Comparison of ENCODE assay signal across 8 cellular contexts in the genomic region with DNA sequence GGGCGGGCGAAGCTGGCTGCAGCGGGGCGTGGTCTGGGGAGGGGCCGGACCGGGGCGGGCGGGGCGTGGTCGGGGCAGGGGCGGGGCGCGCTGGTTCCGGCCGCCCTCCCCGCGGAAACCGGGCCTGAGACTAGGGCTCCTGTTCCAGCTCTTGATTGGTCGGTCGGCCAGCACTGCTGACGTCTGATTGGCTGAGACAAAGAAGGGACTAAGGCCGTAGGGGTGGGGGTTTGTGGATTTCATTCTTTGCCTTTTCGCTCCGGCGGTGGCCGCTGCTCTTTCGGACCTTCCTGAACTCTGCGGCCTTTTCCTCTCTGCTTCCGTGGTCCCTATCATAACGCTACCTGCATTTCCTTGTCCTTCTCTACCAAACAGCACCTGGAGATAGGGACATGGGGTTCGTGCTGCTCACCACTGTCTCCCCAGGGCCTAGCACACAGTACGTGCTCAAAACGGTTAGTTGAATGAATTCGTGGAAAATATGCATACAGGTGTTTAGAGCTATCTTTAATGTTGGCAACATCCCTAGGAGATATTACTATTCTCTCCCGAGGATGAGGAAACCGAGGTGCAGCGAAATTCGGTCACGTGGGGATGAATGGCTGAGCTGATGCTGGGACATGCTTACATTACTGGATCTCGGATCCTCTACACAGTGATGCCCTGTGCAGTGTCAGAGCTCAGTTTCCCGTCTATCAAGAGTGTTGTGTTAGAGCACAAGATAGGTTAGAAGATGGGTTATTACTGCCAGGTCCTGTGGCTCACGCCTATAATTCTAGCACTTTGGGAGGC.
DNase-seq lines count a peak whose midpoint lies in the region; ATAC-seq and TF ChIP-seq lines count a peak whose summit lies in the region.

No MANE protein-coding gene starts in this region.

- 7 to 13% (median 8%) methylated on average over 17 to 42 of the region's 42 CpGs for WGBS in adrenal gland, 4 donors
- 0 to 6% methylated on average over 7 to 24 of the region's 42 CpGs for WGBS in transverse colon (ENCODE audit: low coverage in 1 of 2), 2 donors

- in situ Hi-C loops in transverse colon (cut with MboI; ENCODE audit: low pct_ligation_motif_present in 1 of 4, low pct_unique_long_range_greater_than_20kb in 1 of 4, low sequenced_read_pairs in 3 of 4): no loop called here

- H3K4me3 ChIP-seq in adrenal gland (peak overlapping the region in 2 of 4 donors; percentile 31 to 79), transverse colon (peak overlapping the region; percentile 7 to 64 (median 50))

- H3K27me3 ChIP-seq in adrenal gland (no peaks in the 10 kb centered on the region), transverse colon (peaks cover 17% of the 10 kb centered on the region)

- H3K36me3 ChIP-seq in adrenal gland (replicated peaks in 1 of 2): no peaks in the 10 kb centered on the region
- H3K36me3 ChIP-seq in transverse colon: no peaks in the 10 kb centered on the region

- ATAC-seq in HG02610 (IDR thresholded peaks at IDR 0.05; ENCODE audit: unreplicated experiment) (peak; percentile 96), left cardiac atrium (peak; percentile 97)

- no peaks in the 10 kb centered on the region for H3K9me3 ChIP-seq in adrenal gland (replicated peaks in 1 of 3)
- H3K9me3 ChIP-seq in transverse colon: no peaks in the 10 kb centered on the region

- DNase-seq in NCI-H1092 treated with DMSO at 0.1 percent for 48 hours (lab: John Stamatoyannopoulos, UW) (peak; percentile 95), SW480 (ENCODE audit: low spot score) (peak; percentile 90), adrenal gland (peak; percentile 92 to 97 (median 95)), left cardiac atrium (peak; percentile 94), pons (ENCODE audit: low spot score) (peak; percentile 97), transverse colon (peak; percentile 93)

- TF ChIP-seq POLR2A in GM10847 (IDR thresholded peaks at IDR 0.05; ENCODE audit: extremely low read depth, insufficient read length) (peak; percentile 25), adrenal gland (IDR thresholded peaks at IDR 0.05) (peak in 1 of 2 donors; percentile 36), transverse colon (IDR thresholded peaks at IDR 0.05) (no peak)

- H3K27ac ChIP-seq in adrenal gland (peak overlapping the region in 2 of 5 donors; percentile 40 to 41), transverse colon (peak overlapping the region; percentile 44 to 79 (median 63))

- TF ChIP-seq CTCF in adrenal gland (IDR thresholded peaks at IDR 0.05) (no peak), transverse colon (IDR thresholded peaks at IDR 0.05) (no peak)

- H3K4me1 ChIP-seq in adrenal gland (replicated peaks in 1 of 2) (peaks cover 11 to 28% of the 10 kb centered on the region in 2 donors), transverse colon (peaks cover 7 to 42% (median 27%) of the 10 kb centered on the region in 4 donors)

- no peak for TF ChIP-seq EP300 in transverse colon (IDR thresholded peaks at IDR 0.05; ENCODE audit: low read depth)

- intact Hi-C loops in adrenal gland (cut with DNase I) (no loop called here), left cardiac atrium (cut with DNase I) (no loop called here), transverse colon (cut with DNase I; ENCODE audit: low total_unique reads) (no loop called here)
